ENCODE assay signal across 1 cellular context in the genomic region with DNA sequence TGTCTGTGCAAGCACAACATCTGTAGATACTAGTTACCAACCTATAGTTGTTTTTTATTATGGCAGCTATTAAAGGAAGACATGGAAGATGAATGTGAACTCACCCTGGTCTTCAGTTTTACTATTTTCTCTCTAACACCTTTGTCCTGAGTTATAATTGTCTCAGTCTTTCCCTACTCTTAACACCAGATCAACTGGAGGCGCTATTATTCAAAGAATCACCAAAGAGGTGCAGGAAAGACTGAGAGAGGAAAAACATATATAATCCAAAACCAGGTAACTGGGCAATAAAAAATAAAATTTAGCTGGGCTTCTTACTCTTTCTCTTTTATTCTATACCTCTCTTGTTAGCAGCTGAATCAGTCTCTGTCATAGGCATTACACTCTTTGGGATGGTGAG.
TF ChIP-seq lines count a peak whose summit lies in the region.

No MANE protein-coding gene starts in this region.

TF ChIP-seq in SK-N-SH, 30 proteins besides CTCF, POLR2A, EP300 and RAD21 (continued from another document):
- TF ChIP-seq MEF2A (IDR thresholded peaks at IDR 0.05; ENCODE audit: borderline replicate concordance, low read depth) (no peak), TCF12 (IDR thresholded peaks at IDR 0.05) (no peak), NRF1 (IDR thresholded peaks at IDR 0.05; ENCODE audit: low read depth, low read length) (no peak)
